In genomic region chr19:13116282-13117175, GRCh38 we compare ENCODE assay signal across 8 cellular contexts. TPM values are rescaled to one million over a fixed set of nuclear protein-coding genes. Genes with fewer than 3 reads are reported as not detected.
DNase-seq lines count a peak whose midpoint lies in the region; ATAC-seq and TF ChIP-seq lines count a peak whose summit lies in the region.

Gene TRMT1, minus strand, starts transcription at chr19:13116740. Its CDS starts 341 bp downstream, at chr19:13116399.

- peak; percentile 53 for TF ChIP-seq POLR2A in Raji (IDR thresholded peaks at IDR 0.05; ENCODE audit: insufficient read depth, low read depth, low read length)

- H3K9me2 ChIP-seq in Loucy (replicated peaks; ENCODE audit: low read depth, low read length) = no peaks in the 10 kb centered on the region

- peak; percentile 59 for ATAC-seq in GM21423 (IDR thresholded peaks at IDR 0.05; ENCODE audit: unreplicated experiment)
- ATAC-seq in stimulated activated naive CD8-positive, alpha-beta T cell treated with anti-CD3 and anti-CD28 coated beads, Interleukin-15, Interleukin-2, amounts not matched to agents 100 U/mL and 50 U/mL, for 24 hours = peak; percentile 51

- H3K9me3 ChIP-seq in Loucy (ENCODE audit: insufficient read depth, low read depth, low read length) = no peaks in the 10 kb centered on the region

- H3K36me3 Mint-ChIP-seq in CD14-positive monocyte = peaks cover 9 to 20% of the 10 kb centered on the region in 2 donors
- H3K36me3 Mint-ChIP-seq in activated T-helper 2 cell treated with anti-CD3 and anti-CD28 coated beads, Interferon-gamma antibody, Interleukin-2, Interleukin-4, amounts not matched to agents 10 μg/mL and 5 μg/mL and 100 μg/mL, durations not matched to agents 14 hours and 24 hours and 36 hours (ENCODE audit: low read depth) = peaks cover 45% of the 10 kb centered on the region
- no peaks in the 10 kb centered on the region for H3K36me3 Mint-ChIP-seq in nephron progenitor cell (ENCODE audit: low read depth)

- H3K4me1 Mint-ChIP-seq in CD14-positive monocyte = peaks cover 49% of the 10 kb centered on the region
- peaks cover 30% of the 10 kb centered on the region for H3K4me1 Mint-ChIP-seq in activated T-helper 2 cell treated with anti-CD3 and anti-CD28 coated beads, Interferon-gamma antibody, Interleukin-2, Interleukin-4, amounts not matched to agents 10 μg/mL and 5 μg/mL and 100 μg/mL, durations not matched to agents 14 hours and 24 hours and 36 hours (ENCODE audit: low read depth)
- H3K4me1 Mint-ChIP-seq in nephron progenitor cell = peaks cover 52% of the 10 kb centered on the region

- peaks cover 36% of the 10 kb centered on the region for H4K20me1 ChIP-seq in Loucy (ENCODE audit: insufficient read depth, low read length, poor library complexity, severe bottlenecking)

- H3K4me1 ChIP-seq in Loucy (ENCODE audit: insufficient read depth, low read length, poor library complexity, severe bottlenecking) = peaks cover 43% of the 10 kb centered on the region

- TF ChIP-seq CTCF in CD14-positive monocyte (IDR thresholded peaks at IDR 0.05) (no peak), Loucy (conservative IDR thresholded peaks at IDR 0.05; ENCODE audit: low read length) (no peak), fibroblast of the aortic adventitia (IDR thresholded peaks at IDR 0.05; ENCODE audit: insufficient read depth, low read length) (no peak), nephron progenitor cell (IDR thresholded peaks at IDR 0.05) (no peak)

- no peaks in the 10 kb centered on the region for H3K36me3 ChIP-seq in Loucy (ENCODE audit: insufficient read depth, low read length)

- H3K9me3 Mint-ChIP-seq in CD14-positive monocyte (no peaks in the 10 kb centered on the region), nephron progenitor cell (no peaks in the 10 kb centered on the region)
- H3K9me3 Mint-ChIP-seq in activated T-helper 2 cell treated with anti-CD3 and anti-CD28 coated beads, Interferon-gamma antibody, Interleukin-2, Interleukin-4, amounts not matched to agents 10 μg/mL and 5 μg/mL and 100 μg/mL, durations not matched to agents 14 hours and 24 hours and 36 hours = no peaks in the 10 kb centered on the region

- H2AFZ ChIP-seq in Loucy (ENCODE audit: low read length) = peak within 1 kb of the TSS; percentile 87

- no peaks in the 10 kb centered on the region for H3F3A ChIP-seq in Loucy (ENCODE audit: low read depth)

- H3K4me3 ChIP-seq in Loucy (ENCODE audit: low read length, poor library complexity, severe bottlenecking) (peak within 1 kb of the TSS; percentile 92), fibroblast of the aortic adventitia (ENCODE audit: low read depth, low read length) (peak within 1 kb of the TSS; percentile 96)

- DNase-seq in CD14-positive monocyte (ENCODE audit: low spot score) (peak; percentile 87), fibroblast of the aortic adventitia (ENCODE audit: low read depth) (peak; percentile 94), nephron progenitor cell (peak; percentile 87)
- DNase-seq in activated T-helper 2 cell treated with anti-CD3 and anti-CD28 coated beads, Interferon-gamma antibody, Interleukin-2, Interleukin-4, amounts not matched to agents 10 μg/mL and 5 μg/mL and 100 μg/mL, durations not matched to agents 14 hours and 24 hours and 36 hours (ENCODE audit: low spot score) = peak; percentile 87
- peak; percentile 94 for DNase-seq in stimulated activated naive CD8-positive, alpha-beta T cell treated with anti-CD3 and anti-CD28 coated beads, Interleukin-15, Interleukin-2, amounts not matched to agents 100 U/mL and 50 U/mL, for 24 hours

- H3K4me2 ChIP-seq in Loucy (ENCODE audit: low read depth, low read length, poor library complexity, severe bottlenecking) = peak within 1 kb of the TSS; percentile 95

- H3K27me3 ChIP-seq in Loucy (ENCODE audit: insufficient read depth, low read length, poor library complexity, severe bottlenecking) = no peaks in the 10 kb centered on the region

- H3K27ac Mint-ChIP-seq in CD14-positive monocyte = peak within 1 kb of the TSS; percentile 83 to 95 (median 89)
- H3K27ac Mint-ChIP-seq in activated T-helper 2 cell treated with anti-CD3 and anti-CD28 coated beads, Interferon-gamma antibody, Interleukin-2, Interleukin-4, amounts not matched to agents 10 μg/mL and 5 μg/mL and 100 μg/mL, durations not matched to agents 14 hours and 24 hours and 36 hours = peak within 1 kb of the TSS; percentile 95
- peak within 1 kb of the TSS; percentile 99 for H3K27ac Mint-ChIP-seq in nephron progenitor cell

- intact Hi-C loops in CD14-positive monocyte (cut with micrococcal nuclease) = loop anchor here in 1 of 2 donors (5.0 kb wide), 1 partner anchor 36 kb away; the partner anchor contains the start of genes IER2 and STX10
- intact Hi-C loops in activated T-helper 2 cell treated with anti-CD3 and anti-CD28 coated beads, Interferon-gamma antibody, Interleukin-2, Interleukin-4, amounts not matched to agents 10 μg/mL and 5 μg/mL and 100 μg/mL, durations not matched to agents 14 hours and 24 hours and 36 hours (cut with micrococcal nuclease) = loop anchor here (1.0 kb wide), 2 partner anchors 12 to 34 kb away; partner anchors contain the start of genes IER2 and STX10

- peaks cover 60% of the 10 kb centered on the region for H3K79me2 ChIP-seq in Loucy (ENCODE audit: insufficient read depth, low read length)

- H3K9ac ChIP-seq in Loucy (ENCODE audit: low read depth, low read length, poor library complexity, severe bottlenecking) = peak within 1 kb of the TSS; percentile 71

- peaks cover 0 to 3% (median 0%) of the 10 kb centered on the region in 3 donors for H3K27me3 Mint-ChIP-seq in CD14-positive monocyte (ENCODE audit: low read depth in 3 of 3)
- H3K27me3 Mint-ChIP-seq in activated T-helper 2 cell treated with anti-CD3 and anti-CD28 coated beads, Interferon-gamma antibody, Interleukin-2, Interleukin-4, amounts not matched to agents 10 μg/mL and 5 μg/mL and 100 μg/mL, durations not matched to agents 14 hours and 24 hours and 36 hours (ENCODE audit: low read depth) = no peaks in the 10 kb centered on the region
- H3K27me3 Mint-ChIP-seq in nephron progenitor cell (ENCODE audit: low read depth, poor library complexity) = no peaks in the 10 kb centered on the region

- H3K4me3 Mint-ChIP-seq in CD14-positive monocyte = peak within 1 kb of the TSS; percentile 91 to 95
- peak within 1 kb of the TSS; percentile 94 for H3K4me3 Mint-ChIP-seq in activated T-helper 2 cell treated with anti-CD3 and anti-CD28 coated beads, Interferon-gamma antibody, Interleukin-2, Interleukin-4, amounts not matched to agents 10 μg/mL and 5 μg/mL and 100 μg/mL, durations not matched to agents 14 hours and 24 hours and 36 hours (ENCODE audit: low read depth)
- peak within 1 kb of the TSS; percentile 96 for H3K4me3 Mint-ChIP-seq in nephron progenitor cell

RNA-seq across cellular contexts. Expression of gene TRMT1, which starts in this region (rescaled TPM):
- 10 to 100 TPM; 14.5 TPM for polyA plus RNA-seq in CD14-positive monocyte
- total RNA-seq in activated T-helper 2 cell treated with anti-CD3 and anti-CD28 coated beads, Interferon-gamma antibody, Interleukin-2, Interleukin-4, amounts not matched to agents 10 μg/mL and 5 μg/mL and 100 μg/mL, durations not matched to agents 14 hours and 24 hours and 36 hours = 112 and 116 TPM in 2 replicates
- 19.2 and 23.9 TPM in 2 replicates for total RNA-seq in fibroblast of the aortic adventitia (ENCODE audit: low replicate concordance)

Comparison
In these comparisons a context has a peak if more than half of its experiments do, and no peak if none do; other contexts are left out.
1. Peak in every context shown above with its lines: DNase-seq, ATAC-seq and H3K4me3 ChIP-seq.